In genomic region chr1:225426395-225427248, GRCh38 we compare ENCODE assay signal across 8 cellular contexts. TPM values are rescaled to one million over a fixed set of nuclear protein-coding genes. Genes with fewer than 3 reads are reported as not detected.
DNase-seq lines count a peak whose midpoint lies in the region; ATAC-seq, FAIRE-seq and TF ChIP-seq lines count a peak whose summit lies in the region.

No MANE protein-coding gene starts in this region.

- no peaks in the 10 kb centered on the region for H4K20me1 ChIP-seq in H9 (ENCODE audit: control insufficient read depth, insufficient read depth, insufficient read length)
- H4K20me1 ChIP-seq in GM12878 (ENCODE audit: control insufficient read depth, insufficient read depth): peaks cover 7% of the 10 kb centered on the region; the same call in 1 of the 2 replicates

- no peak for TF ChIP-seq RAD21 in GM12878 (IDR thresholded peaks at IDR 0.05; ENCODE audit: insufficient read depth, low read depth, low read length)

- no peak overlapping the region for H3K18ac ChIP-seq in H9 (ENCODE audit: insufficient read length, low read depth, low read length)

- H3K27ac ChIP-seq in CD4-positive, alpha-beta memory T cell (ENCODE audit: low read depth, low read length): peak overlapping the region; percentile 78
- H3K27ac ChIP-seq in H9 (ENCODE audit: insufficient read length, low read depth, low read length) (no peak overlapping the region), GM12878 (ENCODE audit: control insufficient read depth, insufficient read depth) (peak overlapping the region; percentile 96), iPS-18a (ENCODE audit: low read length) (no peak overlapping the region), skin epidermis (peak overlapping the region in 20 of 21 experiments; percentile 62 to 95 (median 88))

- RAD21 ChIA-PET in GM12878 (lab: Charles Lee; ENCODE audit: unreplicated experiment): interaction anchor here (0.6 to 2.8 kb wide), 7 partner anchors 14 to 353 kb away, joined by 3 to 22 read pairs (median 4); no protein-coding TSS in a partner anchor

- H3K27me3 Mint-ChIP-seq in CD4-positive, alpha-beta memory T cell: no peaks in the 10 kb centered on the region
- peaks cover 15% of the 10 kb centered on the region for H3K27me3 Mint-ChIP-seq in H9 (ENCODE audit: low read depth)

- H3K9ac ChIP-seq in H9 (ENCODE audit: extremely low read depth, insufficient read length, low read length): peak overlapping the region; percentile 34
- H3K9ac ChIP-seq in GM12878 (ENCODE audit: control insufficient read depth, insufficient read depth, low read length): peak overlapping the region; percentile 98
- H3K9ac ChIP-seq in iPS-18a (ENCODE audit: low read length): peak overlapping the region; percentile 84

- peak overlapping the region; percentile 37 to 75 for H3K4me3 ChIP-seq in CD4-positive, alpha-beta memory T cell (ENCODE audit: low read length in 2 of 2)
- H3K4me3 ChIP-seq in GM12878: peak overlapping the region; percentile 80
- H3K4me3 ChIP-seq in iPS-18a (ENCODE audit: low read length): peak overlapping the region; percentile 93
- peak overlapping the region; percentile 60 to 94 (median 87) for H3K4me3 ChIP-seq in skin epidermis

- WGBS in H9 (ENCODE audit: extremely low coverage, insufficient read length, low lambda C conversion rate): no CpG with 5 or more reads among the region's 37 CpGs
- WGBS in GM12878 (ENCODE audit: insufficient coverage, insufficient replicate concordance, low lambda C conversion rate, missing lambda C conversion rate): 7% methylated on average over 37 of the region's 37 CpGs

- no peak for TF ChIP-seq EP300 in GM12878 (IDR thresholded peaks at IDR 0.05; ENCODE audit: borderline replicate concordance in 1 of 2, control insufficient read depth in 1 of 2, low read depth in 2 of 2, low read length in 2 of 2)

- peaks cover 6 to 31% of the 10 kb centered on the region in 2 donors for H3K36me3 Mint-ChIP-seq in CD4-positive, alpha-beta memory T cell
- peaks cover 2 to 7% (median 6%) of the 10 kb centered on the region in 3 experiments; a peak in 5 of 7 replicates for H3K36me3 Mint-ChIP-seq in H9 (ENCODE audit: insufficient read depth in 1 of 3, low read depth in 3 of 3)

- H3K9me3 ChIP-seq in CD4-positive, alpha-beta memory T cell (ENCODE audit: control insufficient read depth in 1 of 2, low read length in 2 of 2): no peaks in the 10 kb centered on the region
- H3K9me3 ChIP-seq in H9 (ENCODE audit: control insufficient read depth, low read depth, low read length): no peaks in the 10 kb centered on the region
- H3K9me3 ChIP-seq in GM12878 (replicated peaks; ENCODE audit: control insufficient read depth, insufficient read depth, low read length): no peaks in the 10 kb centered on the region; the same call in 2 of the 3 replicates
- H3K9me3 ChIP-seq in iPS-18a (ENCODE audit: control insufficient read depth, low read depth, low read length): no peaks in the 10 kb centered on the region

- no peak overlapping the region for H3K4ac ChIP-seq in H9 (ENCODE audit: low read depth, low read length)

- H3K79me1 ChIP-seq in H9 (ENCODE audit: insufficient read depth, low read depth, low read length, poor library complexity, severe bottlenecking): peaks cover 2% of the 10 kb centered on the region

- peaks cover 7% of the 10 kb centered on the region for H3K36me3 ChIP-seq in CD4-positive, alpha-beta memory T cell (ENCODE audit: insufficient read depth, low read length)
- H3K36me3 ChIP-seq in GM12878 (ENCODE audit: control insufficient read depth in 2 of 2, insufficient read depth in 2 of 2, low read length in 1 of 2) (peaks cover 1 to 10% of the 10 kb centered on the region in 2 experiments), iPS-18a (ENCODE audit: control insufficient read depth, low read depth, low read length) (peaks cover under 1% of the 10 kb centered on the region)

- peak; percentile 31 for ATAC-seq in GM12878
- no peak for ATAC-seq in HG03460 (IDR thresholded peaks at IDR 0.05; ENCODE audit: unreplicated experiment)

- H2AK5ac ChIP-seq in H9 (ENCODE audit: insufficient read length, low read length): no peak overlapping the region

- no peak overlapping the region for H2BK15ac ChIP-seq in H9 (ENCODE audit: low read depth, low read length)

- FAIRE-seq in GM12878 (lab: Jason Lieb, UNC): no peak
- FAIRE-seq in H54 (lab: Jason Lieb, UNC): no peak

- H4K91ac ChIP-seq in H9 (ENCODE audit: insufficient read length, low read depth, low read length): no peak overlapping the region

- H3K23ac ChIP-seq in H9 (ENCODE audit: insufficient read length, low read depth, low read length): no peak overlapping the region

- in situ Hi-C loops in GM12878 (cut with MboI): no loop called here

- H2BK12ac ChIP-seq in H9 (ENCODE audit: insufficient read length, low read depth, low read length): no peak overlapping the region

- H3K23me2 ChIP-seq in H9 (ENCODE audit: insufficient read length, low read depth, low read length, poor library complexity, severe bottlenecking): peaks cover 16% of the 10 kb centered on the region

- CTCF ChIA-PET in CD4-positive, alpha-beta memory T cell (lab: Charles Lee; ENCODE audit: partially characterized antibody): interaction anchor here (0.6 to 8.0 kb wide), 9 partner anchors 15 to 681 kb away, joined by 3 to 87 read pairs (median 3); no protein-coding TSS in a partner anchor
- CTCF ChIA-PET in GM12878 (lab: Yijun Ruan, JAX): interaction anchor here (0.7 to 6.9 kb wide), 8 partner anchors 8 to 351 kb away, joined by 3 to 53 read pairs (median 4); partner anchors contain the start of gene SRP9

- H3K9me3 Mint-ChIP-seq in CD4-positive, alpha-beta memory T cell: peaks cover 0 to 2% (median 0%) of the 10 kb centered on the region in 8 donors
- peaks cover 7 to 10% of the 10 kb centered on the region in 2 experiments for H3K9me3 Mint-ChIP-seq in H9

- no peak overlapping the region for H2BK120ac ChIP-seq in H9 (ENCODE audit: low read depth, low read length, poor library complexity, severe bottlenecking)

- no peak overlapping the region for H2BK5ac ChIP-seq in H9 (ENCODE audit: insufficient read length, low read length)

- no peaks in the 10 kb centered on the region for H3K27me3 ChIP-seq in CD4-positive, alpha-beta memory T cell (ENCODE audit: insufficient read depth, low read length)
- H3K27me3 ChIP-seq in H9 (ENCODE audit: insufficient read depth, low read length) (no peaks in the 10 kb centered on the region), GM12878 (replicated peaks in 1 of 2; ENCODE audit: control insufficient read depth in 2 of 2, insufficient read depth in 2 of 2, low read length in 1 of 2) (no peaks in the 10 kb centered on the region), iPS-18a (ENCODE audit: control insufficient read depth, insufficient read depth, low read length) (peaks cover 28% of the 10 kb centered on the region)

- BruUV-seq in GM12878 (replicated peaks; lab: Mats Ljungman, UMichigan): no TSS peak

- intact Hi-C loops in CD4-positive, alpha-beta memory T cell (cut with micrococcal nuclease): loop anchor here (1.0 to 5.0 kb wide), 3 partner anchors 48 to 498 kb away; partner anchors contain the start of genes PYCR2 and SRP9
- intact Hi-C loops in GM12878 (cut with micrococcal nuclease; ENCODE audit: unreplicated experiment): no loop called here

- POLR2A ChIA-PET in CD4-positive, alpha-beta memory T cell (lab: Charles Lee; ENCODE audit: partially characterized antibody): interaction anchor here (0.8 to 9.1 kb wide), 17 partner anchors 10 to 638 kb away, joined by 3 to 319 read pairs (median 5); partner anchors contain the start of genes EPHX1, H3-3A, PYCR2 and SDE2
- POLR2A ChIA-PET in GM12878 (lab: Charles Lee): interaction anchor here (1.3 to 4.0 kb wide), 4 partner anchors 14 to 42 kb away, joined by 3 to 31 read pairs (median 10); no protein-coding TSS in a partner anchor

- peak; percentile 18 to 52 (median 36) for DNase-seq in CD4-positive, alpha-beta memory T cell
- DNase-seq in H9 (no peak), RPMI7951 (ENCODE audit: low read depth) (peak; percentile 17), GM12878 (ENCODE audit: low read depth, low spot score) (no peak), H54 (ENCODE audit: insufficient read length, low spot score) (no peak)

- SMC1A ChIA-PET in GM12878 (lab: Charles Lee; ENCODE audit: uncharacterized antibody, unreplicated experiment): interaction anchor here (1.3 to 8.1 kb wide), 2 partner anchors 16 to 48 kb away, joined by 4 to 108 read pairs; no protein-coding TSS in a partner anchor

- peak overlapping the region; percentile 91 for H3K4me2 ChIP-seq in H9 (ENCODE audit: insufficient read depth, insufficient read length, low read length)
- peak overlapping the region; percentile 99 for H3K4me2 ChIP-seq in GM12878 (ENCODE audit: control insufficient read depth, insufficient read depth)

- no peak overlapping the region for H2BK20ac ChIP-seq in H9 (ENCODE audit: low read depth, low read length, poor library complexity, severe bottlenecking)

- H3K14ac ChIP-seq in H9 (ENCODE audit: insufficient read depth, low read length): no peak overlapping the region

- H4K5ac ChIP-seq in H9 (ENCODE audit: insufficient read length, low read depth, low read length): no peak overlapping the region

- TF ChIP-seq CTCF in H9 (conservative IDR thresholded peaks at IDR 0.05): no peak
- no peak for TF ChIP-seq CTCF in GM12878 (IDR thresholded peaks at IDR 0.05 in 2 of 3, conservative IDR thresholded peaks at IDR 0.05 in 1 of 3; ENCODE audit: control insufficient read depth in 2 of 3, extremely low read depth in 1 of 3, insufficient read depth in 1 of 3, low read depth in 3 of 3, low read length in 3 of 3)

- no peak overlapping the region for H3K56ac ChIP-seq in H9 (ENCODE audit: insufficient read length, low read depth, low read length)

- no peak overlapping the region for H3T11ph ChIP-seq in H9 (ENCODE audit: low read length)

- H3K27ac Mint-ChIP-seq in CD4-positive, alpha-beta memory T cell: peak overlapping the region; percentile 86 to 96 (median 94)
- peak overlapping the region in 2 of 3 experiments; percentile 72 to 76; a peak in 3 of 7 replicates for H3K27ac Mint-ChIP-seq in H9

- H3K4me1 Mint-ChIP-seq in CD4-positive, alpha-beta memory T cell: peaks cover 50 to 65% (median 57%) of the 10 kb centered on the region in 4 donors
- peaks cover 51 to 59% of the 10 kb centered on the region in 2 experiments for H3K4me1 Mint-ChIP-seq in H9

- H2AFZ ChIP-seq in H9 (ENCODE audit: low read length): no peak overlapping the region
- H2AFZ ChIP-seq in GM12878 (ENCODE audit: control insufficient read depth, low read depth, low read length): peak overlapping the region; percentile 75

- H4K8ac ChIP-seq in H9 (replicated peaks; ENCODE audit: insufficient read length, low read depth, low read length): no peak overlapping the region

- H3K79me2 ChIP-seq in H9 (ENCODE audit: insufficient read depth, low read length): peaks cover 31% of the 10 kb centered on the region
- H3K79me2 ChIP-seq in GM12878 (ENCODE audit: control insufficient read depth, insufficient read depth, low read length): peaks cover 63% of the 10 kb centered on the region

- H3K4me1 ChIP-seq in CD4-positive, alpha-beta memory T cell (ENCODE audit: insufficient read depth, low read length): peaks cover 56% of the 10 kb centered on the region
- H3K4me1 ChIP-seq in H9 (ENCODE audit: insufficient read depth, low read length) (peaks cover 15% of the 10 kb centered on the region; the same call in 1 of the 2 replicates), GM12878 (ENCODE audit: control insufficient read depth, insufficient read depth, low read length) (peaks cover 19% of the 10 kb centered on the region), iPS-18a (ENCODE audit: control insufficient read depth, low read depth, low read length) (peaks cover 40% of the 10 kb centered on the region)

- TF ChIP-seq POLR2A in GM12878 (IDR thresholded peaks at IDR 0.05; ENCODE audit: low read depth, low read length) (no peak; the same call in 1 of the 2 replicates), H54 (IDR thresholded peaks at IDR 0.05; ENCODE audit: low read depth, low read length) (no peak)

- H3K4me3 Mint-ChIP-seq in CD4-positive, alpha-beta memory T cell: peak overlapping the region; percentile 89 to 98 (median 95)
- H3K4me3 Mint-ChIP-seq in H9: peak overlapping the region; percentile 90 to 98

RNA-seq across cellular contexts. Expression of gene LBR, which starts 1.2 kb away (rescaled TPM):
- total RNA-seq in CD4-positive, alpha-beta memory T cell: 100 to 1,000 TPM; 138 to 150 TPM
- polyA plus RNA-seq in CD4-positive, alpha-beta memory T cell: 100 to 1,000 TPM; 106 to 121 TPM
- total RNA-seq in H9 (2021) (60.9 and 61.9 TPM in 2 replicates), GM12878 (2014; rRNA removed) (98.7 and 119 TPM in 2 replicates), GM12878 (2014; rRNA removed; fragmentation: Illumina TruSeq; extraction: Trizol) (114 and 115 TPM in 2 replicates), GM12878 (2021) (121 and 122 TPM in 2 replicates)
- total RNA-seq in RPMI7951 (2014; rRNA removed; shearing (Covaris generic)): 26.1 and 38.2 TPM in 2 replicates
- total RNA-seq in GM12878 (2013; cell fraction: nucleolus; rRNA removed): 109 and 122 TPM in 2 replicates
- polyA plus RNA-seq in GM12878 (2011; ENCODE audit: low read depth): 23.2 TPM
- polyA plus RNA-seq in GM12878 (2011; rRNA removed) (107 and 150 TPM in 2 replicates), GM12878 (2014; fragmentation: Illumina TruSeq; extraction: Trizol) (113 and 134 TPM in 2 replicates), GM12878 (2014; fragmentation: Nextera tagmentation; extraction: Ambion mirVana) (100 to 1,000 TPM in 1 of 2 experiments, 10 to 100 TPM in 1; 81.8 to 120 TPM), GM12878 (2014; rRNA removed) (77.6 and 82.7 TPM in 2 replicates), GM12878 (2016; fragmentation: Nextera tagmentation; extraction: Ambion mirVana) (100 to 1,000 TPM; 169 to 178 TPM)
- 65.0 and 77.4 TPM in 2 replicates for polyA plus RNA-seq in GM12878 (2011; cell fraction: cytosol; rRNA removed)
- polyA plus RNA-seq in GM12878 (2011; cell fraction: nucleus; rRNA removed): 58.7 and 70.0 TPM in 2 replicates
- polyA plus RNA-seq in GM12878 (2012): 45.6 and 47.4 TPM in 2 replicates
- 95.3 and 99.4 TPM in 2 replicates for polyA minus RNA-seq in GM12878 (2011; rRNA and poly(A)+ RNA removed)
- polyA minus RNA-seq in GM12878 (2011; cell fraction: cytosol; rRNA and poly(A)+ RNA removed): 31.2 and 33.1 TPM in 2 replicates
- 50.9 and 107 TPM in 2 replicates for polyA minus RNA-seq in GM12878 (2011; cell fraction: nucleus; rRNA and poly(A)+ RNA removed)

Comparison
In these comparisons a context has a peak if more than half of its experiments do, and no peak if none do; other contexts are left out.
1. DNase-seq: peak in CD4-positive, alpha-beta memory T cell (5 of 5) and RPMI7951 (single experiment); none in H9 (single experiment), GM12878 (single experiment) and H54 (single experiment).
2. H3K27ac ChIP-seq: peak in CD4-positive, alpha-beta memory T cell (single experiment), GM12878 (single experiment) and skin epidermis (20 of 21); none in H9 (single experiment) and iPS-18a (single experiment).
3. H3K9ac ChIP-seq: peak in every context shown above with its lines; median percentile 98 in GM12878; 84 in iPS-18a; 34 in H9.
4. Peak in every context shown above with its lines, with median percentiles within 50 percentile points of each other: H3K4me3 ChIP-seq.